Comparison of ENCODE assay signal across 12 cellular contexts in the genomic region with DNA sequence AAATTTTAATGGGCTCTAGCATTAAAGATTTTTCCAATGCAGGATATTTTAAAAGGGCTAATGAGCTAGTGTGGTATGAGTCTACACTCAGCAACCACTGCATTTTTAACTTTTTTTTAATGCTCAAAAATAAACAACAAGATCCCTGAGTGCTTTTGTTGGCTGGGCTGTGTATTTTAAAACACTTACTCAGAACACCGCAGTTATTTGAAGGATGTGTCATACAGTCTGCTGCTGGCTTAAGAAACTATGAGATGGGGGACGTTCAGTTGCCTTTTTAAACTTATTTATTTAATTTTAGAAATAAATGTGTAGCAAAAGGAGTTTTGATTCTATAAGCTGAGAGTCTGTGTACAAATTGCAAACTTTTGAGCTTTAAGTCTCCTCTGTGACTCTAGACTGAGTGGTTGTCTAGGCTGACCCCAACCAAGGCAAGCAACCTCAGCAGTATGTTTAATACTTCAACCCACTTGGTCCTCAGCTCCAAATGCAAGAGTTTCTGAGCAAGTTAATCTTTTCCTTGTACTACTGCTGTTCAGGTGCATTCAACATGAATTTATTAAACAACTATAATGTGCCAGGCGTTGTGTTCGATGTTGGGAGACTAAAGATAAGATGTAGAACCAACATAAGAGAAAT.
A peak's percentile ranks its signal among the peaks of the same experiment; 100 is the strongest.
DNase-seq lines count a peak whose midpoint lies in the region; ATAC-seq and TF ChIP-seq lines count a peak whose summit lies in the region.
"Had no signal": no experiment of that assay in that cellular context is flagged by ENCODE, and none has a peak within 500 bp of the region (broad histone marks: within the 10 kb centered on the region; RNA-seq: fewer than 3 reads in every experiment).

No MANE protein-coding gene starts in this region.

- DNase-seq in HK-2 (ENCODE audit: unreplicated experiment), result peak; percentile 16
- DNase-seq in adipocyte (ENCODE audit: low read depth), result peak; percentile 83
- DNase-seq in fibroblast of villous mesenchyme (ENCODE audit: low read depth), result peak; percentile 88
- no peak for DNase-seq in upper lobe of right lung
- no peak for DNase-seq in activated naive CD4-positive, alpha-beta T cell treated with anti-CD3 and anti-CD28 coated beads, Interleukin-2, amount 50 U/mL, for 16 hours
- no peak for DNase-seq in activated T-cell treated with anti-CD3 and anti-CD28 coated beads, Interleukin-2, amount 50 U/mL, for 4 hours
- no peak for DNase-seq in uterus
- DNase-seq: activated CD4-positive, alpha-beta memory T cell treated with anti-CD3 and anti-CD28 coated beads, Interleukin-2, amount 10 ng/mL, durations not matched to agents 7 days and 5 days; left ventricle myocardium inferior; T-helper 1 cell had no signal

- peaks cover 5% of the 10 kb centered on the region for H3K4me1 Mint-ChIP-seq in activated T-cell treated with anti-CD3 and anti-CD28 coated beads, Interleukin-2, amount 50 U/mL, for 4 hours (ENCODE audit: low read depth)
- H3K4me1 Mint-ChIP-seq: activated CD4-positive, alpha-beta memory T cell treated with anti-CD3 and anti-CD28 coated beads, Interleukin-2, amount 10 ng/mL, durations not matched to agents 7 days and 5 days had no signal

- H3K36me3 ChIP-seq in adipocyte (ENCODE audit: control insufficient read depth, insufficient read depth, low read length, severe bottlenecking), result no peaks in the 10 kb centered on the region
- H3K36me3 ChIP-seq in upper lobe of right lung, result no peaks in the 10 kb centered on the region
- no peaks in the 10 kb centered on the region for H3K36me3 ChIP-seq in uterus
- H3K36me3 ChIP-seq: left ventricle myocardium inferior had no signal

- no peak overlapping the region for H3K4me3 Mint-ChIP-seq in activated T-cell treated with anti-CD3 and anti-CD28 coated beads, Interleukin-2, amount 50 U/mL, for 4 hours
- H3K4me3 Mint-ChIP-seq: activated CD4-positive, alpha-beta memory T cell treated with anti-CD3 and anti-CD28 coated beads, Interleukin-2, amount 10 ng/mL, durations not matched to agents 7 days and 5 days; activated naive CD8-positive, alpha-beta T cell had no signal

- intact Hi-C loops in upper lobe of right lung (cut with DNase I) (no loop called here), uterus (cut with DNase I; ENCODE audit: low total_unique reads) (no loop called here)

- no peaks in the 10 kb centered on the region for H3K9me3 Mint-ChIP-seq in activated T-cell treated with anti-CD3 and anti-CD28 coated beads, Interleukin-2, amount 50 U/mL, for 4 hours
- H3K9me3 Mint-ChIP-seq: activated CD4-positive, alpha-beta memory T cell treated with anti-CD3 and anti-CD28 coated beads, Interleukin-2, amount 10 ng/mL, durations not matched to agents 7 days and 5 days had no signal

- H3K27me3 ChIP-seq in adipocyte (replicated peaks; ENCODE audit: control insufficient read depth, insufficient read depth, low read length), result no peaks in the 10 kb centered on the region
- no peaks in the 10 kb centered on the region for H3K27me3 ChIP-seq in upper lobe of right lung
- no peaks in the 10 kb centered on the region for H3K27me3 ChIP-seq in uterus

- no peak overlapping the region for H3K27ac ChIP-seq in upper lobe of right lung
- no peak overlapping the region for H3K27ac ChIP-seq in uterus
- H3K27ac ChIP-seq: left ventricle myocardium inferior, parathyroid adenoma had no signal

- H3K36me3 Mint-ChIP-seq in activated T-cell treated with anti-CD3 and anti-CD28 coated beads, Interleukin-2, amount 50 U/mL, for 4 hours (ENCODE audit: insufficient read depth), result no peaks in the 10 kb centered on the region
- H3K36me3 Mint-ChIP-seq: activated naive CD8-positive, alpha-beta T cell had no signal

- TF ChIP-seq CTCF in fibroblast of villous mesenchyme (IDR thresholded peaks at IDR 0.05; ENCODE audit: insufficient read depth, low read depth, low read length) (no peak), upper lobe of right lung (IDR thresholded peaks at IDR 0.05) (no peak), uterus (IDR thresholded peaks at IDR 0.05) (no peak)

- H3K9me3 ChIP-seq in adipocyte (ENCODE audit: control insufficient read depth, low read length) (peaks cover 28% of the 10 kb centered on the region), upper lobe of right lung (no peaks in the 10 kb centered on the region), uterus (no peaks in the 10 kb centered on the region)
- H3K9me3 ChIP-seq: left ventricle myocardium inferior had no signal

- no peaks in the 10 kb centered on the region for H3K27me3 Mint-ChIP-seq in activated T-cell treated with anti-CD3 and anti-CD28 coated beads, Interleukin-2, amount 50 U/mL, for 4 hours (ENCODE audit: low read depth)
- H3K27me3 Mint-ChIP-seq: activated CD4-positive, alpha-beta memory T cell treated with anti-CD3 and anti-CD28 coated beads, Interleukin-2, amount 10 ng/mL, durations not matched to agents 7 days and 5 days had no signal

- peak; percentile 36 for ATAC-seq in upper lobe of right lung
- no peak for ATAC-seq in activated T-cell treated with anti-CD3 and anti-CD28 coated beads, Interleukin-2, amount 50 U/mL, for 4 hours

- H3K4me1 ChIP-seq in adipocyte (ENCODE audit: control insufficient read depth, insufficient read depth, low read length) (peaks cover 21% of the 10 kb centered on the region), upper lobe of right lung (no peaks in the 10 kb centered on the region), uterus (no peaks in the 10 kb centered on the region)
- H3K4me1 ChIP-seq: left ventricle myocardium inferior, parathyroid adenoma had no signal

- TF ChIP-seq POLR2A in uterus (IDR thresholded peaks at IDR 0.05), result no peak

- H3K9ac ChIP-seq in adipocyte (ENCODE audit: low read length), result peak overlapping the region; percentile 76
- H3K9ac ChIP-seq: parathyroid adenoma had no signal

- peak overlapping the region; percentile 18 for H3K4me3 ChIP-seq in adipocyte (ENCODE audit: low read length)
- H3K4me3 ChIP-seq in fibroblast of villous mesenchyme (ENCODE audit: low read depth, low read length), result no peak overlapping the region
- H3K4me3 ChIP-seq in upper lobe of right lung, result no peak overlapping the region
- no peak overlapping the region for H3K4me3 ChIP-seq in uterus
- H3K4me3 ChIP-seq: left ventricle myocardium inferior had no signal

Comparison
In these comparisons a context has a peak if more than half of its experiments do, and no peak if none do; other contexts are left out.
1. DNase-seq: peak in HK-2 (single experiment), adipocyte (single experiment) and fibroblast of villous mesenchyme (single experiment); none in upper lobe of right lung (single experiment), activated naive CD4-positive, alpha-beta T cell treated with anti-CD3 and anti-CD28 coated beads, Interleukin-2, amount 50 U/mL, for 16 hours (single experiment), activated T-cell treated with anti-CD3 and anti-CD28 coated beads, Interleukin-2, amount 50 U/mL, for 4 hours (single experiment) and uterus (0 of 2).